Comparison of ENCODE assay signal across 25 cellular contexts in the genomic region with DNA sequence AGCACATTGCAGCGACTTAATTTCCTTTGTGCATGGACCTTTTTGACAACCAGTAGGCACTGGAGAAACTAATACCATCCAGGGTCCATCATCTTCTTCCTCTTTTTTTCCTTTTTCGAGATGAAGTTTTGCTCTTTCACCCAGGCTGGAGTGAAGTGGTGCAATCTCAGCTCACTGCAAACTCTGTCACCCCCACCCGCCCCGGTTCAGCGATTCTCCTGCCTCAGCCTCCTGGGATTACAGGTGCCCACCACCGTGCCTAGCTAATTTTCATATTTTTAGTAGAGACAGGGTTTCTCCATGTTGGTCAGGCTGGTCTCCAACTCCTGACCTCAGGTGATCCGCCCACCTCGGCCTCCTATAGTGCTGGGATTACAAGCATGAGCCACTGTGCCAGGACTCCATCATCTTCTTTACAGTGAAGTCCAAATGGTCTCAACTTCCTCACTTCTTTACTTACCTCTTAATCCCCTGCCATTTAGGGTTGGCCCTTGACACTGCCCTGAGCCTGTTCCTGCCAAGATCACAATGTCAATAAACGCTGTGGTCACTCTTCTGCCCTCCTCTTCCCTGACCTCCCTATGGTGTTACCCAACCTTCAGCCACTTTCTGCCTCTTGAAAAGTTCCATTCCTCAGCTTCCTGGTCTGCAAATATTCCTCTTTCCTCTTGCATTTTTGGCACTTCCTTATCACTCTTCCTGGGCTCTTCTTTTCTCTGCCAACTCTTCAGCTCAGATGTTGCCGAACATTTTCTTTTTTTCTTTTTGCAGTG.
DNase-seq lines count a peak whose midpoint lies in the region; TF ChIP-seq lines count a peak whose summit lies in the region.
"Had no signal": no experiment of that assay in that cellular context is flagged by ENCODE, and none has a peak within 500 bp of the region (broad histone marks: within the 10 kb centered on the region; RNA-seq: fewer than 3 reads in every experiment).

No MANE protein-coding gene starts in this region.

- no peaks in the 10 kb centered on the region for H3K36me3 Mint-ChIP-seq in neural crest cell (ENCODE audit: low read depth)
- peaks cover 0 to 3% (median 0%) of the 10 kb centered on the region in 3 donors for H3K36me3 Mint-ChIP-seq in immature natural killer cell
- H3K36me3 Mint-ChIP-seq: CD8-positive, alpha-beta T cell; stimulated activated effector memory CD8-positive, alpha-beta T cell treated with anti-CD3 and anti-CD28 coated beads, Interleukin-12 subunit alpha, Interleukin-12 subunit beta, amount 100 ng/mL, for 72 hours had no signal

- DNase-seq in Karpas-422 (peak; percentile 91), fibroblast of the aortic adventitia (ENCODE audit: low read depth) (peak; percentile 54), neural crest cell (ENCODE audit: low read depth, low spot score) (no peak), uterus (no peak), immature natural killer cell (no peak), COLO829 (ENCODE audit: low spot score) (no peak), HT-29 (ENCODE audit: low spot score) (no peak)
- DNase-seq: activated CD4-positive, alpha-beta T cell treated with anti-CD3 and anti-CD28 coated beads for 36 hours; activated gamma-delta T cell; activated T-cell treated with anti-CD3 and anti-CD28 coated beads, Interleukin-2, amount 50 U/mL, for 1 hour; AML-193; CD8-positive, alpha-beta T cell; DMS153; H9; KBM-7; MM.1S; NCI-H1417 treated with DMSO at 0.1 percent for 48 hours; NCI-H446 treated with DMSO at 0.1 percent for 48 hours; posterior cingulate gyrus; SK-N-SH; stimulated activated CD4-positive, alpha-beta T cell treated with anti-CD3 and anti-CD28 coated beads, Interleukin-4, amount 100 ng/mL, for 1 hour; T-helper 2 cell had no signal

- H3K4me3 Mint-ChIP-seq in neural crest cell (peak overlapping the region; percentile 35), immature natural killer cell (no peak overlapping the region)
- H3K4me3 Mint-ChIP-seq: activated CD4-positive, alpha-beta T cell treated with anti-CD3 and anti-CD28 coated beads for 36 hours; CD8-positive, alpha-beta T cell; stimulated activated effector memory CD8-positive, alpha-beta T cell treated with anti-CD3 and anti-CD28 coated beads, Interleukin-12 subunit alpha, Interleukin-12 subunit beta, amount 100 ng/mL, for 72 hours had no signal

- H3K9ac ChIP-seq in BLaER1 (no peak overlapping the region), Karpas-422 (ENCODE audit: low read length) (peak overlapping the region; percentile 70)
- H3K9ac ChIP-seq: SK-N-SH had no signal

- H3K79me2 ChIP-seq in Karpas-422 (ENCODE audit: low read length) = no peaks in the 10 kb centered on the region

- H3K36me3 ChIP-seq in BLaER1 (no peaks in the 10 kb centered on the region), Karpas-422 (ENCODE audit: insufficient read depth, low read length) (no peaks in the 10 kb centered on the region), uterus (no peaks in the 10 kb centered on the region)

- H3K4me2 ChIP-seq in BLaER1 = peak overlapping the region; percentile 40
- H3K4me2 ChIP-seq in Karpas-422 (ENCODE audit: low read depth, low read length, poor library complexity, severe bottlenecking) = peak overlapping the region; percentile 79
- H3K4me2 ChIP-seq: A549, SK-N-SH had no signal

- H3K9me3 Mint-ChIP-seq in neural crest cell (peaks cover 2% of the 10 kb centered on the region), immature natural killer cell (peaks cover 0 to 2% (median under 1%) of the 10 kb centered on the region in 6 donors)
- H3K9me3 Mint-ChIP-seq: CD8-positive, alpha-beta T cell had no signal

- H4K20me1 ChIP-seq in BLaER1 (peaks cover 42% of the 10 kb centered on the region; the same call in 1 of the 2 replicates), Karpas-422 (ENCODE audit: insufficient read depth, low read depth, low read length) (no peaks in the 10 kb centered on the region)

- H3K27ac Mint-ChIP-seq in neural crest cell (ENCODE audit: unreplicated experiment) (peak overlapping the region; percentile 86), immature natural killer cell (no peak overlapping the region)
- H3K27ac Mint-ChIP-seq: activated CD4-positive, alpha-beta T cell treated with anti-CD3 and anti-CD28 coated beads for 36 hours; CD8-positive, alpha-beta T cell; H9; stimulated activated effector memory CD8-positive, alpha-beta T cell treated with anti-CD3 and anti-CD28 coated beads, Interleukin-12 subunit alpha, Interleukin-12 subunit beta, amount 100 ng/mL, for 72 hours had no signal

- no peaks in the 10 kb centered on the region for H3K9me2 ChIP-seq in Karpas-422 (replicated peaks; ENCODE audit: insufficient read depth, low read length)
- H3K9me2 ChIP-seq: SK-N-SH had no signal

- H3K27me3 ChIP-seq in BLaER1 (peaks cover 55% of the 10 kb centered on the region), Karpas-422 (ENCODE audit: low read length) (no peaks in the 10 kb centered on the region), uterus (no peaks in the 10 kb centered on the region)

- intact Hi-C loops in uterus (cut with DNase I; ENCODE audit: low total_unique reads) = no loop called here

- TF ChIP-seq CTCF in fibroblast of the aortic adventitia (IDR thresholded peaks at IDR 0.05; ENCODE audit: insufficient read depth, low read length) (no peak), neural crest cell (conservative IDR thresholded peaks at IDR 0.05) (no peak), uterus (IDR thresholded peaks at IDR 0.05) (no peak)

- H3K4me3 ChIP-seq in BLaER1 (no peak overlapping the region), Karpas-422 (ENCODE audit: low read length) (peak overlapping the region; percentile 57), fibroblast of the aortic adventitia (ENCODE audit: low read depth, low read length) (no peak overlapping the region), uterus (no peak overlapping the region)
- H3K4me3 ChIP-seq: A549 had no signal

- H3K4me1 Mint-ChIP-seq in neural crest cell (peaks cover 31% of the 10 kb centered on the region), immature natural killer cell (no peaks in the 10 kb centered on the region)
- H3K4me1 Mint-ChIP-seq: activated CD4-positive, alpha-beta T cell treated with anti-CD3 and anti-CD28 coated beads for 36 hours; stimulated activated effector memory CD8-positive, alpha-beta T cell treated with anti-CD3 and anti-CD28 coated beads, Interleukin-12 subunit alpha, Interleukin-12 subunit beta, amount 100 ng/mL, for 72 hours had no signal

- no peak for TF ChIP-seq POLR2A in uterus (IDR thresholded peaks at IDR 0.05)

- H3K27ac ChIP-seq in BLaER1 (no peak overlapping the region), Karpas-422 (ENCODE audit: low read length) (peak overlapping the region; percentile 97), uterus (no peak overlapping the region)
- H3K27ac ChIP-seq: A549 had no signal

- H3K4me1 ChIP-seq in BLaER1 = peaks cover 26% of the 10 kb centered on the region
- H3K4me1 ChIP-seq in Karpas-422 (ENCODE audit: low read length) = peaks cover 77% of the 10 kb centered on the region
- no peaks in the 10 kb centered on the region for H3K4me1 ChIP-seq in uterus
- H3K4me1 ChIP-seq: A549 had no signal

- H2AFZ ChIP-seq in Karpas-422 (ENCODE audit: low read length) = no peak overlapping the region

- H3K27me3 Mint-ChIP-seq in neural crest cell (ENCODE audit: low read depth) = no peaks in the 10 kb centered on the region
- peaks cover 4 to 6% (median 6%) of the 10 kb centered on the region in 3 donors for H3K27me3 Mint-ChIP-seq in immature natural killer cell (ENCODE audit: low read depth in 3 of 3)

- H3K9me3 ChIP-seq in BLaER1 = no peaks in the 10 kb centered on the region
- no peaks in the 10 kb centered on the region for H3K9me3 ChIP-seq in Karpas-422 (ENCODE audit: low read length)
- no peaks in the 10 kb centered on the region for H3K9me3 ChIP-seq in uterus
- H3K9me3 ChIP-seq: A549, SK-N-SH had no signal

Comparison
In these comparisons a context has a peak if more than half of its experiments do, and no peak if none do; other contexts are left out.
1. DNase-seq: peak in Karpas-422 (single experiment) and fibroblast of the aortic adventitia (single experiment); none in neural crest cell (single experiment), uterus (0 of 2), immature natural killer cell (0 of 3), COLO829 (single experiment) and HT-29 (single experiment).